9 cellular contexts compared by ENCODE assay signal in the genomic region with DNA sequence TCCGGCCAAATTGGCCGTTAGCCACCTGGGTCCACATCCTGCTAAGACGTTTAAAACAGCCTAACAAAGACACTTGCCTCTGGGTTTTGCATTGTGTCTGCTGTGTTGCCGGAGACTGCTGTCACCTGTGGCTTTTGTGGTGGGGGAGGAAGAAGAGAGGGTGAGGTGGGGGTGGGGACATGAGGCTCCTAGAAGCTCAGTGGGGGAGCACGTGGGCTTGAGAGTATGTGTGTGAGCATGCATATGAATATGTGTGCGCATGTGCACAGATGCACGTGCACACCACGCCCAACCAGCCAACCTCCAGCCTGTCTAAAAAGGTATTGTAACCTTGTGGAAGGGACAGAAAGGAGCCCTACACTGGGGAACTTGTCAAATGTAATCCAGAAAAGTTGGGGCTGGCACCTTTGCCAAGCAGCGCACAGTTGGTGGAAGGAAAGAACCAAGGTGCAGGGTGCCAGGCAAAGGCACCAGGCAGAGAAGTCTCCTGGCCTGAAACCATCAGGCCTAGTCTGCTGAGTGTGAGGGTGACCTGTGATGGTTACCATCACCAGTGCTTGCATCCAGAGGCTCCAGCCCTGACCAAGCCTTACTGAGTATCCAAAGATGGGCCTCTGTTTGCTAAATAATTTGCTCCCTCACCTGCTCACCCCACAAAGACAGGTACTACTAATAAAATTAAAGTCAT. TPM values are rescaled to one million over a fixed set of nuclear protein-coding genes. Genes with fewer than 3 reads are reported as not detected.
DNase-seq lines count a peak whose midpoint lies in the region; ATAC-seq and TF ChIP-seq lines count a peak whose summit lies in the region.
"Had no signal": no experiment of that assay in that cellular context is flagged by ENCODE, and none has a peak within 500 bp of the region (broad histone marks: within the 10 kb centered on the region; RNA-seq: fewer than 3 reads in every experiment).

No MANE protein-coding gene starts in this region.

- H3K4me3 Mint-ChIP-seq in CD4-positive, CD25-positive, alpha-beta regulatory T cell = peak overlapping the region; percentile 69 to 86 (median 73)
- peak overlapping the region; percentile 56 for H3K4me3 Mint-ChIP-seq in activated naive CD4-positive, alpha-beta T cell treated with anti-CD3 and anti-CD28 coated beads, Interleukin-2, amount 10 ng/mL, durations not matched to agents 7 days and 5 days
- H3K4me3 Mint-ChIP-seq in Calu3 (ENCODE audit: low read depth, unreplicated experiment) = no peak overlapping the region

- no peaks in the 10 kb centered on the region for H3K36me3 ChIP-seq in CD4-positive, CD25-positive, alpha-beta regulatory T cell (ENCODE audit: control insufficient read depth, insufficient read depth, low read length)

- H3K27ac Mint-ChIP-seq in CD4-positive, CD25-positive, alpha-beta regulatory T cell = peak overlapping the region; percentile 83 to 96 (median 93)
- H3K27ac Mint-ChIP-seq in activated naive CD4-positive, alpha-beta T cell treated with anti-CD3 and anti-CD28 coated beads, Interleukin-2, amount 10 ng/mL, durations not matched to agents 7 days and 5 days = peak overlapping the region; percentile 91
- H3K27ac Mint-ChIP-seq in Calu3 (ENCODE audit: unreplicated experiment) = no peak overlapping the region

- peak; percentile 64 to 97 (median 83) for DNase-seq in CD4-positive, CD25-positive, alpha-beta regulatory T cell
- DNase-seq in MV-4-11 (lab: John Stamatoyannopoulos, UW) (peak; percentile 35), NOMO-1 treated with DMSO at 0.1 percent for 48 hours (lab: John Stamatoyannopoulos, UW; ENCODE audit: unreplicated experiment) (no peak), sciatic nerve (ENCODE audit: low spot score) (no peak), Calu3 (no peak)
- DNase-seq in activated naive CD4-positive, alpha-beta T cell treated with anti-CD3 and anti-CD28 coated beads, Interleukin-2, amount 10 ng/mL, durations not matched to agents 7 days and 5 days = peak; percentile 87
- peak; percentile 66 for DNase-seq in stimulated activated CD8-positive, alpha-beta memory T cell treated with anti-CD3 and anti-CD28 coated beads, Interleukin-4, amount 100 ng/mL, for 48 hours

- H3K27ac ChIP-seq in CD4-positive, CD25-positive, alpha-beta regulatory T cell (ENCODE audit: insufficient read depth, low read length, poor library complexity, severe bottlenecking) = peak overlapping the region; percentile 77
- H3K27ac ChIP-seq: VCaP had no signal

- no peaks in the 10 kb centered on the region for H3K9me3 Mint-ChIP-seq in CD4-positive, CD25-positive, alpha-beta regulatory T cell
- H3K9me3 Mint-ChIP-seq in activated naive CD4-positive, alpha-beta T cell treated with anti-CD3 and anti-CD28 coated beads, Interleukin-2, amount 10 ng/mL, durations not matched to agents 7 days and 5 days = no peaks in the 10 kb centered on the region
- no peaks in the 10 kb centered on the region for H3K9me3 Mint-ChIP-seq in Calu3 (ENCODE audit: low read depth, unreplicated experiment)

- H3K27me3 Mint-ChIP-seq in CD4-positive, CD25-positive, alpha-beta regulatory T cell = peaks cover 4% of the 10 kb centered on the region
- no peaks in the 10 kb centered on the region for H3K27me3 Mint-ChIP-seq in activated naive CD4-positive, alpha-beta T cell treated with anti-CD3 and anti-CD28 coated beads, Interleukin-2, amount 10 ng/mL, durations not matched to agents 7 days and 5 days
- no peaks in the 10 kb centered on the region for H3K27me3 Mint-ChIP-seq in Calu3 (ENCODE audit: unreplicated experiment)

- H3K4me3 ChIP-seq in CD4-positive, CD25-positive, alpha-beta regulatory T cell (ENCODE audit: low read depth, low read length) = peak overlapping the region; percentile 53

- peaks cover 75% of the 10 kb centered on the region for H3K4me1 ChIP-seq in CD4-positive, CD25-positive, alpha-beta regulatory T cell (ENCODE audit: control insufficient read depth, insufficient read depth, low read length, poor library complexity, severe bottlenecking)

- BruUV-seq in Calu3 (replicated peaks; lab: Mats Ljungman, UMichigan) = no TSS peak

- intact Hi-C loops in sciatic nerve (cut with DNase I) (no loop called here), Calu3 (cut with micrococcal nuclease; ENCODE audit: unreplicated experiment) (no loop called here)

- CTCF ChIA-PET in activated naive CD4-positive, alpha-beta T cell treated with anti-CD3 and anti-CD28 coated beads, Interleukin-2, amount 10 ng/mL, durations not matched to agents 7 days and 5 days (lab: Charles Lee) = interaction anchor here (1.9 kb wide), 1 partner anchor 10 kb away, joined by 9 read pairs; no protein-coding TSS in a partner anchor
- CTCF ChIA-PET in Calu3 (lab: Charles Lee) = no interaction called here

- H3K4me1 Mint-ChIP-seq in CD4-positive, CD25-positive, alpha-beta regulatory T cell = peaks cover 7 to 74% (median 27%) of the 10 kb centered on the region in 4 donors
- H3K4me1 Mint-ChIP-seq in activated naive CD4-positive, alpha-beta T cell treated with anti-CD3 and anti-CD28 coated beads, Interleukin-2, amount 10 ng/mL, durations not matched to agents 7 days and 5 days = peaks cover 77% of the 10 kb centered on the region
- H3K4me1 Mint-ChIP-seq in Calu3 (ENCODE audit: low read depth, unreplicated experiment) = no peaks in the 10 kb centered on the region

- no peaks in the 10 kb centered on the region for H3K9me3 ChIP-seq in CD4-positive, CD25-positive, alpha-beta regulatory T cell (ENCODE audit: control insufficient read depth in 2 of 2, low read length in 2 of 2)

- no peaks in the 10 kb centered on the region for H3K27me3 ChIP-seq in CD4-positive, CD25-positive, alpha-beta regulatory T cell (ENCODE audit: control insufficient read depth, insufficient read depth, low read length)

- TF ChIP-seq CTCF in Calu3 (IDR thresholded peaks at IDR 0.05; ENCODE audit: unreplicated experiment) = no peak

- peak; percentile 87 for ATAC-seq in CD4-positive, CD25-positive, alpha-beta regulatory T cell (ENCODE audit: low read depth in 2 of 2)
- ATAC-seq in GM21576 (IDR thresholded peaks at IDR 0.05; ENCODE audit: unreplicated experiment) (peak; percentile 29), sciatic nerve (no peak)

- H3K36me3 Mint-ChIP-seq in CD4-positive, CD25-positive, alpha-beta regulatory T cell = peaks cover 3% of the 10 kb centered on the region
- peaks cover 6% of the 10 kb centered on the region for H3K36me3 Mint-ChIP-seq in activated naive CD4-positive, alpha-beta T cell treated with anti-CD3 and anti-CD28 coated beads, Interleukin-2, amount 10 ng/mL, durations not matched to agents 7 days and 5 days
- no peaks in the 10 kb centered on the region for H3K36me3 Mint-ChIP-seq in Calu3 (ENCODE audit: insufficient read depth, unreplicated experiment)

RNA-seq across cellular contexts. Expression of gene SASH3, which starts 10.1 kb away (rescaled TPM):
- total RNA-seq in CD4-positive, CD25-positive, alpha-beta regulatory T cell = 117 TPM
- polyA plus RNA-seq in CD4-positive, CD25-positive, alpha-beta regulatory T cell = 100 to 1,000 TPM; 161 to 205 (median 193) TPM
- total RNA-seq in sciatic nerve (8.6 TPM), Calu3 (2022) (not detected in 2 replicates)

RNA-seq across cellular contexts. Expression of gene XPNPEP2, which starts 30.8 kb away (rescaled TPM):
- 0.99 TPM for total RNA-seq in CD4-positive, CD25-positive, alpha-beta regulatory T cell
- under 1 TPM; 0.17 to 0.75 (median 0.41) TPM for polyA plus RNA-seq in CD4-positive, CD25-positive, alpha-beta regulatory T cell
- total RNA-seq in sciatic nerve = 6.6 TPM
- not detected in 2 replicates for total RNA-seq in Calu3 (2022)

Comparison
In these comparisons a context has a peak if more than half of its experiments do, and no peak if none do; other contexts are left out.
1. DNase-seq: peak in CD4-positive, CD25-positive, alpha-beta regulatory T cell (3 of 3), MV-4-11 (single experiment), activated naive CD4-positive, alpha-beta T cell treated with anti-CD3 and anti-CD28 coated beads, Interleukin-2, amount 10 ng/mL, durations not matched to agents 7 days and 5 days (single experiment) and stimulated activated CD8-positive, alpha-beta memory T cell treated with anti-CD3 and anti-CD28 coated beads, Interleukin-4, amount 100 ng/mL, for 48 hours (single experiment); none in NOMO-1 treated with DMSO at 0.1 percent for 48 hours (single experiment), sciatic nerve (single experiment) and Calu3 (single experiment).
2. RNA of gene SASH3, which starts 10.1 kb away (total RNA-seq): 117 TPM in CD4-positive, CD25-positive, alpha-beta regulatory T cell (single experiment); 8.6 TPM in sciatic nerve (single experiment) and not detected in Calu3; every median in the first group is over 10 times any median in the second.